ENCODE assay signal across 28 cellular contexts in the genomic region with DNA sequence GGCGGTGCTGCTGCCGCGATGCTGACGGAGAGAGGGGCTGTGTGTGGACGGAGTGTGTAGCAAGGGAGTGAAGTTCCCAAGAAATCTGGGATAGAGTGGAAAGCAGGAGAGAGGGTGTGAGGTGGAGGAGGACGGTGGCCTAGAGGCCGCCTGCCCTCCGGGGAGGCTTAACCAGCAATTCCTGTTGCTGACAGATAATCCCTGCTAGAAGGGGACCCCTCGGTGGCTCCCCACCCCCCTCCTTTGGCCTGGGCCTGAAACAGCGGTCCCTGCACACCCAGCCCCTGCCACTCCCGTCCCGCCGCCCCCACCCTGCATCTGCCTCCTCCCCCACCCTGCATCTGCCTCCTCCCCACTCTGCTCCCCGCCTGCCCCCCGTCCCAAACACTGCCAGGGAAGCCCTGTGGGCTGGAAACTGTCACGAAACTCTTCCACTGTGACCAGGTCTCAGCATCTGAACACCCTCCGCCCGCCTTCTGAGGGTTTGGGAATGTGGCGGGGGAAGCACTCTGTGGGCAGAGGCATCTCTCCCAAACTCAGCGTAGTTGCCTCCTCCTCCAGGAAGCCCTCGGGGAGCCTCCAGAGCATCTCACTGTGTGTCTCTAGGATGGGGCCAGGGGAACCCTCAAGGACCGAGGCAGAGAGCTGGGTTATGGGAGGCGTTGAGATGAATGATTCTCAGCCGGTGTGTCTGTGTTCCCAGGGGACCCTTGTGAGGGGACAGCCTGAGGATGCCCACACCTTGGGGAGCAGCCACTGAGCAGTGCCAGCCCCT. TPM values are rescaled to one million over a fixed set of nuclear protein-coding genes. Genes with fewer than 3 reads are reported as not detected.
"Had no signal": no experiment of that assay in that cellular context is flagged by ENCODE, and none has a peak within 500 bp of the region (broad histone marks: within the 10 kb centered on the region; RNA-seq: fewer than 3 reads in every experiment).

No MANE protein-coding gene starts in this region.

- H3K4me3 Mint-ChIP-seq: activated CD4-positive, alpha-beta memory T cell treated with anti-CD3 and anti-CD28 coated beads, Interleukin-2, amount 10 ng/mL, durations not matched to agents 7 days and 5 days; activated naive CD8-positive, alpha-beta T cell; mesothelial cell of epicardium; stimulated activated naive CD8-positive, alpha-beta T cell treated with anti-CD3 and anti-CD28 coated beads, Interleukin-15, amount 100 ng/mL, for 72 hours; T-helper 1 cell treated with Interleukin-12 subunit alpha and Interleukin-12 subunit beta and Interleukin-4 antibody, amounts not matched to agents 30 μg/mL and 1 μg/mL, for 36 hours had no signal

- H3K27ac ChIP-seq: breast epithelium, colonic mucosa, esophagus squamous epithelium, gastrocnemius medialis, pancreas, tibial nerve had no signal

- ATAC-seq: gastrocnemius medialis; left ventricle myocardium superior; naive thymus-derived CD8-positive, alpha-beta T cell; pancreas; right cardiac atrium; stimulated activated naive CD8-positive, alpha-beta T cell treated with anti-CD3 and anti-CD28 coated beads, Interleukin-15, amount 100 ng/mL, for 72 hours had no signal

- H3K36me3 ChIP-seq: breast epithelium, colonic mucosa, esophagus squamous epithelium, gastrocnemius medialis, pancreas, tibial nerve had no signal

- H3K27me3 Mint-ChIP-seq: activated naive CD8-positive, alpha-beta T cell; naive thymus-derived CD8-positive, alpha-beta T cell had no signal

- H3K9me3 Mint-ChIP-seq: mesothelial cell of epicardium had no signal

- H3K4me1 ChIP-seq: breast epithelium, colonic mucosa, pancreas had no signal

- H3K9me3 ChIP-seq: breast epithelium, colonic mucosa, esophagus squamous epithelium, gastrocnemius medialis, pancreas, tibial nerve had no signal

- FAIRE-seq: islet of Langerhans, pancreas had no signal

- H3K4me3 ChIP-seq: breast epithelium, colonic mucosa, dorsolateral prefrontal cortex, esophagus squamous epithelium, gastrocnemius medialis, pancreas, tibial nerve had no signal

- H3K36me3 Mint-ChIP-seq: activated naive CD8-positive, alpha-beta T cell; mesothelial cell of epicardium; naive thymus-derived CD8-positive, alpha-beta T cell had no signal

- DNase-seq: activated CD4-positive, alpha-beta memory T cell treated with anti-CD3 and anti-CD28 coated beads, Interleukin-2, amount 10 ng/mL, durations not matched to agents 7 days and 5 days; activated CD4-positive, alpha-beta T cell treated with anti-CD3 and anti-CD28 coated beads for 4 hours; activated CD4-positive, CD25-positive, alpha-beta regulatory T cell; activated gamma-delta T cell treated with Interleukin-2 at 50 U/mL for 16 hours; amniotic stem cell; colonic mucosa; dorsolateral prefrontal cortex; esophagus squamous epithelium; gastrocnemius medialis; head of caudate nucleus; hypothalamus; left ventricle myocardium superior; mammary epithelial cell; naive thymus-derived CD8-positive, alpha-beta T cell; stimulated activated CD4-positive, alpha-beta T cell treated with anti-CD3 and anti-CD28 coated beads, Interleukin-12 subunit alpha, Interleukin-12 subunit beta, amount 100 ng/mL, for 4 hours; stimulated activated CD4-positive, alpha-beta T cell treated with anti-CD3 and anti-CD28 coated beads, Interleukin-4, amount 100 ng/mL, for 4 hours; stimulated activated naive CD8-positive, alpha-beta T cell treated with anti-CD3 and anti-CD28 coated beads, Interleukin-15, amount 100 ng/mL, for 72 hours had no signal

- H3K27ac Mint-ChIP-seq: activated CD4-positive, alpha-beta memory T cell treated with anti-CD3 and anti-CD28 coated beads, Interleukin-2, amount 10 ng/mL, durations not matched to agents 7 days and 5 days; activated naive CD8-positive, alpha-beta T cell; mesothelial cell of epicardium; stimulated activated naive CD8-positive, alpha-beta T cell treated with anti-CD3 and anti-CD28 coated beads, Interleukin-15, amount 100 ng/mL, for 72 hours; T-helper 1 cell treated with Interleukin-12 subunit alpha and Interleukin-12 subunit beta and Interleukin-4 antibody, amounts not matched to agents 30 μg/mL and 1 μg/mL, for 36 hours had no signal

RNA-seq across cellular contexts. Expression of gene MATK, which starts 17.1 kb away (rescaled TPM):
- total RNA-seq: mammary epithelial cell had no signal
- polyA plus RNA-seq: mammary epithelial cell had no signal

RNA-seq across cellular contexts. Expression of gene RAX2, which starts 31.3 kb away (rescaled TPM):
- total RNA-seq: activated CD4-positive, alpha-beta memory T cell treated with anti-CD3 and anti-CD28 coated beads, Interleukin-2, amount 10 ng/mL, durations not matched to agents 7 days and 5 days; colonic mucosa; esophagus squamous epithelium; gastrocnemius medialis; left ventricle myocardium superior; mammary epithelial cell; mesothelial cell of epicardium; naive thymus-derived CD8-positive, alpha-beta T cell; pancreas; pulmonary artery endothelial cell; right cardiac atrium; skeletal muscle tissue; tibial nerve; urinary bladder had no signal
- polyA plus RNA-seq: mammary epithelial cell; naive thymus-derived CD8-positive, alpha-beta T cell; pancreas; right cardiac atrium; urinary bladder had no signal
